ENCODE assay signal across 1 cellular context in genomic region chr19:7851623-7852500, GRCh38.
TF ChIP-seq lines count a peak whose summit lies in the region.

No MANE protein-coding gene starts in this region.

TF ChIP-seq in GM12878, 131 proteins besides CTCF, POLR2A, EP300 and RAD21:
- no peak for TF ChIP-seq MEF2A (IDR thresholded peaks at IDR 0.05; ENCODE audit: insufficient read depth, low read depth, low read length)
- TF ChIP-seq, protein P1, sequence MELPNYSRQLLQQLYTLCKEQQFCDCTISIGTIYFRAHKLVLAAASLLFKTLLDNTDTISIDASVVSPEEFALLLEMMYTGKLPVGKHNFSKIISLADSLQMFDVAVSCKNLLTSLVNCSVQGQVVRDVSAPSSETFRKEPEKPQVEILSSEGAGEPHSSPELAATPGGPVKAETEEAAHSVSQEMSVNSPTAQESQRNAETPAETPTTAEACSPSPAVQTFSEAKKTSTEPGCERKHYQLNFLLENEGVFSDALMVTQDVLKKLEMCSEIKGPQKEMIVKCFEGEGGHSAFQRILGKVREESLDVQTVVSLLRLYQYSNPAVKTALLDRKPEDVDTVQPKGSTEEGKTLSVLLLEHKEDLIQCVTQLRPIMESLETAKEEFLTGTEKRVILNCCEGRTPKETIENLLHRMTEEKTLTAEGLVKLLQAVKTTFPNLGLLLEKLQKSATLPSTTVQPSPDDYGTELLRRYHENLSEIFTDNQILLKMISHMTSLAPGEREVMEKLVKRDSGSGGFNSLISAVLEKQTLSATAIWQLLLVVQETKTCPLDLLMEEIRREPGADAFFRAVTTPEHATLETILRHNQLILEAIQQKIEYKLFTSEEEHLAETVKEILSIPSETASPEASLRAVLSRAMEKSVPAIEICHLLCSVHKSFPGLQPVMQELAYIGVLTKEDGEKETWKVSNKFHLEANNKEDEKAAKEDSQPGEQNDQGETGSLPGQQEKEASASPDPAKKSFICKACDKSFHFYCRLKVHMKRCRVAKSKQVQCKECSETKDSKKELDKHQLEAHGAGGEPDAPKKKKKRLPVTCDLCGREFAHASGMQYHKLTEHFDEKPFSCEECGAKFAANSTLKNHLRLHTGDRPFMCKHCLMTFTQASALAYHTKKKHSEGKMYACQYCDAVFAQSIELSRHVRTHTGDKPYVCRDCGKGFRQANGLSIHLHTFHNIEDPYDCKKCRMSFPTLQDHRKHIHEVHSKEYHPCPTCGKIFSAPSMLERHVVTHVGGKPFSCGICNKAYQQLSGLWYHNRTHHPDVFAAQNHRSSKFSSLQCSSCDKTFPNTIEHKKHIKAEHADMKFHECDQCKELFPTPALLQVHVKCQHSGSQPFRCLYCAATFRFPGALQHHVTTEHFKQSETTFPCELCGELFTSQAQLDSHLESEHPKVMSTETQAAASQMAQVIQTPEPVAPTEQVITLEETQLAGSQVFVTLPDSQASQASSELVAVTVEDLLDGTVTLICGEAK (IDR thresholded peaks at IDR 0.05; ENCODE audit: borderline replicate concordance), result no peak
- no peak for TF ChIP-seq STAT3 (IDR thresholded peaks at IDR 0.05; ENCODE audit: low read depth, low read length)
- TF ChIP-seq CBX5 (IDR thresholded peaks at IDR 0.05; ENCODE audit: low read depth), result no peak
- TF ChIP-seq NBN (IDR thresholded peaks at IDR 0.05), result no peak
- TF ChIP-seq PML (IDR thresholded peaks at IDR 0.05; ENCODE audit: low read length), result no peak
- no peak for TF ChIP-seq IRF4 (IDR thresholded peaks at IDR 0.05; ENCODE audit: low read depth, low read length)
- TF ChIP-seq, protein P2, sequence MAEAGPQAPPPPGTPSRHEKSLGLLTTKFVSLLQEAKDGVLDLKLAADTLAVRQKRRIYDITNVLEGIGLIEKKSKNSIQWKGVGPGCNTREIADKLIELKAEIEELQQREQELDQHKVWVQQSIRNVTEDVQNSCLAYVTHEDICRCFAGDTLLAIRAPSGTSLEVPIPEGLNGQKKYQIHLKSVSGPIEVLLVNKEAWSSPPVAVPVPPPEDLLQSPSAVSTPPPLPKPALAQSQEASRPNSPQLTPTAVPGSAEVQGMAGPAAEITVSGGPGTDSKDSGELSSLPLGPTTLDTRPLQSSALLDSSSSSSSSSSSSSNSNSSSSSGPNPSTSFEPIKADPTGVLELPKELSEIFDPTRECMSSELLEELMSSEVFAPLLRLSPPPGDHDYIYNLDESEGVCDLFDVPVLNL (IDR thresholded peaks at IDR 0.05; ENCODE audit: low read depth, low read length), result no peak
- TF ChIP-seq BCLAF1 (IDR thresholded peaks at IDR 0.05), result no peak
- TF ChIP-seq, protein P3, sequence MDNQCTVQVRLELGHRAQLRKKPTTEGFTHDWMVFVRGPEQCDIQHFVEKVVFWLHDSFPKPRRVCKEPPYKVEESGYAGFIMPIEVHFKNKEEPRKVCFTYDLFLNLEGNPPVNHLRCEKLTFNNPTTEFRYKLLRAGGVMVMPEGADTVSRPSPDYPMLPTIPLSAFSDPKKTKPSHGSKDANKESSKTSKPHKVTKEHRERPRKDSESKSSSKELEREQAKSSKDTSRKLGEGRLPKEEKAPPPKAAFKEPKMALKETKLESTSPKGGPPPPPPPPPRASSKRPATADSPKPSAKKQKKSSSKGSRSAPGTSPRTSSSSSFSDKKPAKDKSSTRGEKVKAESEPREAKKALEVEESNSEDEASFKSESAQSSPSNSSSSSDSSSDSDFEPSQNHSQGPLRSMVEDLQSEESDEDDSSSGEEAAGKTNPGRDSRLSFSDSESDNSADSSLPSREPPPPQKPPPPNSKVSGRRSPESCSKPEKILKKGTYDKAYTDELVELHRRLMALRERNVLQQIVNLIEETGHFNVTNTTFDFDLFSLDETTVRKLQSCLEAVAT (IDR thresholded peaks at IDR 0.05), result no peak
- no peak for TF ChIP-seq YY1 (IDR thresholded peaks at IDR 0.05; ENCODE audit: low read depth, low read length)
- TF ChIP-seq, protein P4, sequence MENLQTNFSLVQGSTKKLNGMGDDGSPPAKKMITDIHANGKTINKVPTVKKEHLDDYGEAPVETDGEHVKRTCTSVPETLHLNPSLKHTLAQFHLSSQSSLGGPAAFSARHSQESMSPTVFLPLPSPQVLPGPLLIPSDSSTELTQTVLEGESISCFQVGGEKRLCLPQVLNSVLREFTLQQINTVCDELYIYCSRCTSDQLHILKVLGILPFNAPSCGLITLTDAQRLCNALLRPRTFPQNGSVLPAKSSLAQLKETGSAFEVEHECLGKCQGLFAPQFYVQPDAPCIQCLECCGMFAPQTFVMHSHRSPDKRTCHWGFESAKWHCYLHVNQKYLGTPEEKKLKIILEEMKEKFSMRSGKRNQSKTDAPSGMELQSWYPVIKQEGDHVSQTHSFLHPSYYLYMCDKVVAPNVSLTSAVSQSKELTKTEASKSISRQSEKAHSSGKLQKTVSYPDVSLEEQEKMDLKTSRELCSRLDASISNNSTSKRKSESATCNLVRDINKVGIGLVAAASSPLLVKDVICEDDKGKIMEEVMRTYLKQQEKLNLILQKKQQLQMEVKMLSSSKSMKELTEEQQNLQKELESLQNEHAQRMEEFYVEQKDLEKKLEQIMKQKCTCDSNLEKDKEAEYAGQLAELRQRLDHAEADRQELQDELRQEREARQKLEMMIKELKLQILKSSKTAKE (IDR thresholded peaks at IDR 0.05; ENCODE audit: low read depth, poor library complexity, severe bottlenecking), result no peak
- no peak for TF ChIP-seq ZNF24 (IDR thresholded peaks at IDR 0.05)
- no peak for TF ChIP-seq FOXK2 (IDR thresholded peaks at IDR 0.05)
- TF ChIP-seq PAX5 (IDR thresholded peaks at IDR 0.05; ENCODE audit: borderline replicate concordance, low read depth, low read length), result no peak
- TF ChIP-seq, protein P5, sequence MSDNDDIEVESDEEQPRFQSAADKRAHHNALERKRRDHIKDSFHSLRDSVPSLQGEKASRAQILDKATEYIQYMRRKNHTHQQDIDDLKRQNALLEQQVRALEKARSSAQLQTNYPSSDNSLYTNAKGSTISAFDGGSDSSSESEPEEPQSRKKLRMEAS (IDR thresholded peaks at IDR 0.05; ENCODE audit: low read depth, low read length), result no peak
